ENCODE assay signal across 1 cellular context in genomic region chr6:20166226-20166625, GRCh38.
TF ChIP-seq lines count a peak whose summit lies in the region.

No MANE protein-coding gene starts in this region.

TF ChIP-seq in H1, 55 proteins besides CTCF, POLR2A, EP300 and RAD21 (continued from another document):
- TF ChIP-seq ATF2 (IDR thresholded peaks at IDR 0.05; ENCODE audit: low read length) (no peak), JUND (IDR thresholded peaks at IDR 0.05; ENCODE audit: low read length) (no peak), POLR2AphosphoS5 (IDR thresholded peaks at IDR 0.05; ENCODE audit: low read depth, low read length) (no peak), PHF8 (conservative IDR thresholded peaks at IDR 0.05; ENCODE audit: low read depth, low read length) (no peak), CBX8 (IDR thresholded peaks at IDR 0.05; ENCODE audit: borderline replicate concordance, low read depth, low read length) (no peak), ASH2L (IDR thresholded peaks at IDR 0.05; ENCODE audit: low read length) (no peak)
